Comparison of ENCODE assay signal across 1 cellular context in the genomic region with DNA sequence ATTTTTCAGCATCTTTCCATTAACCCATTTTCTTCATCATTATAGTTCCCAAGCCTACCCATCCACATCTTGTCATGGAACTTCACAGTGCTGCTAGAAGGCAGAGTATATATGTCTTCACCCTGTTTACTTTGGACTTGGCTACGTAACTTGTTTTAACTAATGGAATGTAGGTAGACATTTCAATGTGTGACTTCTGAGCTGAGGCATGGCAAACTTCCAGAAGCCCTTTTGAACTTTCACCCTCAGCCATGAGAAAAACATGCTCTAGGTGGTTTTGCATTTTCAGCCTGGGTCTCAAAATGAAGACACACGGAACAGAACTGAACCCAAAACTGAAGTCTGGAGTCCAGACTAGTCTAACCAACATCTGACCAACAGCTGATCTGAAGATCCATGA.
A peak's percentile ranks its signal among the peaks of the same experiment; 100 is the strongest.
TF ChIP-seq lines count a peak whose summit lies in the region.

No MANE protein-coding gene starts in this region.

TF ChIP-seq in HepG2, 621 proteins besides CTCF, POLR2A, EP300 and RAD21 (continued from another document):
- TF ChIP-seq, protein P1, sequence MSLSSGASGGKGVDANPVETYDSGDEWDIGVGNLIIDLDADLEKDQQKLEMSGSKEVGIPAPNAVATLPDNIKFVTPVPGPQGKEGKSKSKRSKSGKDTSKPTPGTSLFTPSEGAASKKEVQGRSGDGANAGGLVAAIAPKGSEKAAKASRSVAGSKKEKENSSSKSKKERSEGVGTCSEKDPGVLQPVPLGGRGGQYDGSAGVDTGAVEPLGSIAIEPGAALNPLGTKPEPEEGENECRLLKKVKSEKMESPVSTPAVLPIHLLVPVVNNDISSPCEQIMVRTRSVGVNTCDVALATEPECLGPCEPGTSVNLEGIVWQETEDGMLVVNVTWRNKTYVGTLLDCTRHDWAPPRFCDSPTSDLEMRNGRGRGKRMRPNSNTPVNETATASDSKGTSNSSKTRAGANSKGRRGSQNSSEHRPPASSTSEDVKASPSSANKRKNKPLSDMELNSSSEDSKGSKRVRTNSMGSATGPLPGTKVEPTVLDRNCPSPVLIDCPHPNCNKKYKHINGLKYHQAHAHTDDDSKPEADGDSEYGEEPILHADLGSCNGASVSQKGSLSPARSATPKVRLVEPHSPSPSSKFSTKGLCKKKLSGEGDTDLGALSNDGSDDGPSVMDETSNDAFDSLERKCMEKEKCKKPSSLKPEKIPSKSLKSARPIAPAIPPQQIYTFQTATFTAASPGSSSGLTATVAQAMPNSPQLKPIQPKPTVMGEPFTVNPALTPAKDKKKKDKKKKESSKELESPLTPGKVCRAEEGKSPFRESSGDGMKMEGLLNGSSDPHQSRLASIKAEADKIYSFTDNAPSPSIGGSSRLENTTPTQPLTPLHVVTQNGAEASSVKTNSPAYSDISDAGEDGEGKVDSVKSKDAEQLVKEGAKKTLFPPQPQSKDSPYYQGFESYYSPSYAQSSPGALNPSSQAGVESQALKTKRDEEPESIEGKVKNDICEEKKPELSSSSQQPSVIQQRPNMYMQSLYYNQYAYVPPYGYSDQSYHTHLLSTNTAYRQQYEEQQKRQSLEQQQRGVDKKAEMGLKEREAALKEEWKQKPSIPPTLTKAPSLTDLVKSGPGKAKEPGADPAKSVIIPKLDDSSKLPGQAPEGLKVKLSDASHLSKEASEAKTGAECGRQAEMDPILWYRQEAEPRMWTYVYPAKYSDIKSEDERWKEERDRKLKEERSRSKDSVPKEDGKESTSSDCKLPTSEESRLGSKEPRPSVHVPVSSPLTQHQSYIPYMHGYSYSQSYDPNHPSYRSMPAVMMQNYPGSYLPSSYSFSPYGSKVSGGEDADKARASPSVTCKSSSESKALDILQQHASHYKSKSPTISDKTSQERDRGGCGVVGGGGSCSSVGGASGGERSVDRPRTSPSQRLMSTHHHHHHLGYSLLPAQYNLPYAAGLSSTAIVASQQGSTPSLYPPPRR (CRISPR knock-in tag; IDR thresholded peaks at IDR 0.05; ENCODE audit: borderline replicate concordance) = peak; percentile 37; the same call in 1 of the 2 replicates
- TF ChIP-seq MEIS2 (CRISPR knock-in tag; IDR thresholded peaks at IDR 0.05) (no peak), ZKSCAN5 (CRISPR knock-in tag; IDR thresholded peaks at IDR 0.05) (no peak), ZNF713 (CRISPR knock-in tag; IDR thresholded peaks at IDR 0.05) (no peak), MAFF (IDR thresholded peaks at IDR 0.05; ENCODE audit: low read depth, low read length) (no peak), HDAC6 (IDR thresholded peaks at IDR 0.05; ENCODE audit: low read depth, low read length) (no peak), FOSL2 (CRISPR knock-in tag; IDR thresholded peaks at IDR 0.05) (no peak), RELA (CRISPR knock-in tag; IDR thresholded peaks at IDR 0.05) (no peak), TMF1 (CRISPR knock-in tag; IDR thresholded peaks at IDR 0.05; ENCODE audit: low read depth) (no peak), SIN3A (IDR thresholded peaks at IDR 0.05; ENCODE audit: borderline replicate concordance, low read depth, low read length) (no peak), PRPF4 (IDR thresholded peaks at IDR 0.05; ENCODE audit: low read depth, low read length, poor library complexity, severe bottlenecking) (no peak), MIER2 (CRISPR knock-in tag; IDR thresholded peaks at IDR 0.05) (0 out of 2 replicates have a peak, but pooled peaks have one; percentile 10), KLF13 (CRISPR knock-in tag; IDR thresholded peaks at IDR 0.05) (no peak), SNAI1 (CRISPR knock-in tag; IDR thresholded peaks at IDR 0.05; ENCODE audit: borderline replicate concordance) (no peak), ZNF20 (CRISPR knock-in tag; IDR thresholded peaks at IDR 0.05) (no peak), SP140L (CRISPR knock-in tag; IDR thresholded peaks at IDR 0.05; ENCODE audit: borderline replicate concordance) (no peak), ZNF546 (CRISPR knock-in tag; conservative IDR thresholded peaks at IDR 0.05) (no peak), RNF2 (conservative IDR thresholded peaks at IDR 0.05; ENCODE audit: low read depth) (no peak), ZNF335 (CRISPR knock-in tag; IDR thresholded peaks at IDR 0.05) (no peak), ZNF432 (CRISPR knock-in tag; IDR thresholded peaks at IDR 0.05; ENCODE audit: borderline replicate concordance) (no peak), ZNF101 (CRISPR knock-in tag; IDR thresholded peaks at IDR 0.05; ENCODE audit: borderline replicate concordance, low read depth) (no peak), ZBTB3 (CRISPR knock-in tag; IDR thresholded peaks at IDR 0.05; ENCODE audit: borderline replicate concordance, low read depth) (no peak), NBN (conservative IDR thresholded peaks at IDR 0.05) (no peak), SOX6 (IDR thresholded peaks at IDR 0.05) (no peak), SOX6 (CRISPR knock-in tag; IDR thresholded peaks at IDR 0.05) (peak; percentile 13; the same call in 1 of the 2 replicates), MEF2D (CRISPR knock-in tag; IDR thresholded peaks at IDR 0.05) (no peak), BORCS8-MEF2B (CRISPR knock-in tag; IDR thresholded peaks at IDR 0.05) (no peak), ZNF792 (CRISPR knock-in tag; IDR thresholded peaks at IDR 0.05) (no peak), MIXL1 (CRISPR knock-in tag; IDR thresholded peaks at IDR 0.05) (peak; percentile 60; the same call in 1 of the 2 replicates)
- TF ChIP-seq, protein P2, sequence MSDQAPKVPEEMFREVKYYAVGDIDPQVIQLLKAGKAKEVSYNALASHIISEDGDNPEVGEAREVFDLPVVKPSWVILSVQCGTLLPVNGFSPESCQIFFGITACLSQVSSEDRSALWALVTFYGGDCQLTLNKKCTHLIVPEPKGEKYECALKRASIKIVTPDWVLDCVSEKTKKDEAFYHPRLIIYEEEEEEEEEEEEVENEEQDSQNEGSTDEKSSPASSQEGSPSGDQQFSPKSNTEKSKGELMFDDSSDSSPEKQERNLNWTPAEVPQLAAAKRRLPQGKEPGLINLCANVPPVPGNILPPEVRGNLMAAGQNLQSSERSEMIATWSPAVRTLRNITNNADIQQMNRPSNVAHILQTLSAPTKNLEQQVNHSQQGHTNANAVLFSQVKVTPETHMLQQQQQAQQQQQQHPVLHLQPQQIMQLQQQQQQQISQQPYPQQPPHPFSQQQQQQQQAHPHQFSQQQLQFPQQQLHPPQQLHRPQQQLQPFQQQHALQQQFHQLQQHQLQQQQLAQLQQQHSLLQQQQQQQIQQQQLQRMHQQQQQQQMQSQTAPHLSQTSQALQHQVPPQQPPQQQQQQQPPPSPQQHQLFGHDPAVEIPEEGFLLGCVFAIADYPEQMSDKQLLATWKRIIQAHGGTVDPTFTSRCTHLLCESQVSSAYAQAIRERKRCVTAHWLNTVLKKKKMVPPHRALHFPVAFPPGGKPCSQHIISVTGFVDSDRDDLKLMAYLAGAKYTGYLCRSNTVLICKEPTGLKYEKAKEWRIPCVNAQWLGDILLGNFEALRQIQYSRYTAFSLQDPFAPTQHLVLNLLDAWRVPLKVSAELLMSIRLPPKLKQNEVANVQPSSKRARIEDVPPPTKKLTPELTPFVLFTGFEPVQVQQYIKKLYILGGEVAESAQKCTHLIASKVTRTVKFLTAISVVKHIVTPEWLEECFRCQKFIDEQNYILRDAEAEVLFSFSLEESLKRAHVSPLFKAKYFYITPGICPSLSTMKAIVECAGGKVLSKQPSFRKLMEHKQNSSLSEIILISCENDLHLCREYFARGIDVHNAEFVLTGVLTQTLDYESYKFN (CRISPR knock-in tag; conservative IDR thresholded peaks at IDR 0.05) = peak; percentile 76
- TF ChIP-seq, protein P3, sequence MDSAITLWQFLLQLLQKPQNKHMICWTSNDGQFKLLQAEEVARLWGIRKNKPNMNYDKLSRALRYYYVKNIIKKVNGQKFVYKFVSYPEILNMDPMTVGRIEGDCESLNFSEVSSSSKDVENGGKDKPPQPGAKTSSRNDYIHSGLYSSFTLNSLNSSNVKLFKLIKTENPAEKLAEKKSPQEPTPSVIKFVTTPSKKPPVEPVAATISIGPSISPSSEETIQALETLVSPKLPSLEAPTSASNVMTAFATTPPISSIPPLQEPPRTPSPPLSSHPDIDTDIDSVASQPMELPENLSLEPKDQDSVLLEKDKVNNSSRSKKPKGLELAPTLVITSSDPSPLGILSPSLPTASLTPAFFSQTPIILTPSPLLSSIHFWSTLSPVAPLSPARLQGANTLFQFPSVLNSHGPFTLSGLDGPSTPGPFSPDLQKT (CRISPR knock-in tag; IDR thresholded peaks at IDR 0.05; ENCODE audit: borderline replicate concordance) = no peak
- TF ChIP-seq, protein P4, sequence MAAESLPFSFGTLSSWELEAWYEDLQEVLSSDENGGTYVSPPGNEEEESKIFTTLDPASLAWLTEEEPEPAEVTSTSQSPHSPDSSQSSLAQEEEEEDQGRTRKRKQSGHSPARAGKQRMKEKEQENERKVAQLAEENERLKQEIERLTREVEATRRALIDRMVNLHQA (CRISPR knock-in tag; IDR thresholded peaks at IDR 0.05) = no peak
- TF ChIP-seq, protein P5, sequence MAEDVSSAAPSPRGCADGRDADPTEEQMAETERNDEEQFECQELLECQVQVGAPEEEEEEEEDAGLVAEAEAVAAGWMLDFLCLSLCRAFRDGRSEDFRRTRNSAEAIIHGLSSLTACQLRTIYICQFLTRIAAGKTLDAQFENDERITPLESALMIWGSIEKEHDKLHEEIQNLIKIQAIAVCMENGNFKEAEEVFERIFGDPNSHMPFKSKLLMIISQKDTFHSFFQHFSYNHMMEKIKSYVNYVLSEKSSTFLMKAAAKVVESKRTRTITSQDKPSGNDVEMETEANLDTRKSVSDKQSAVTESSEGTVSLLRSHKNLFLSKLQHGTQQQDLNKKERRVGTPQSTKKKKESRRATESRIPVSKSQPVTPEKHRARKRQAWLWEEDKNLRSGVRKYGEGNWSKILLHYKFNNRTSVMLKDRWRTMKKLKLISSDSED (CRISPR knock-in tag; IDR thresholded peaks at IDR 0.05) = no peak
- TF ChIP-seq, protein P6, sequence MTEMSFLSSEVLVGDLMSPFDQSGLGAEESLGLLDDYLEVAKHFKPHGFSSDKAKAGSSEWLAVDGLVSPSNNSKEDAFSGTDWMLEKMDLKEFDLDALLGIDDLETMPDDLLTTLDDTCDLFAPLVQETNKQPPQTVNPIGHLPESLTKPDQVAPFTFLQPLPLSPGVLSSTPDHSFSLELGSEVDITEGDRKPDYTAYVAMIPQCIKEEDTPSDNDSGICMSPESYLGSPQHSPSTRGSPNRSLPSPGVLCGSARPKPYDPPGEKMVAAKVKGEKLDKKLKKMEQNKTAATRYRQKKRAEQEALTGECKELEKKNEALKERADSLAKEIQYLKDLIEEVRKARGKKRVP (CRISPR knock-in tag; IDR thresholded peaks at IDR 0.05) = no peak
- TF ChIP-seq, protein P7, sequence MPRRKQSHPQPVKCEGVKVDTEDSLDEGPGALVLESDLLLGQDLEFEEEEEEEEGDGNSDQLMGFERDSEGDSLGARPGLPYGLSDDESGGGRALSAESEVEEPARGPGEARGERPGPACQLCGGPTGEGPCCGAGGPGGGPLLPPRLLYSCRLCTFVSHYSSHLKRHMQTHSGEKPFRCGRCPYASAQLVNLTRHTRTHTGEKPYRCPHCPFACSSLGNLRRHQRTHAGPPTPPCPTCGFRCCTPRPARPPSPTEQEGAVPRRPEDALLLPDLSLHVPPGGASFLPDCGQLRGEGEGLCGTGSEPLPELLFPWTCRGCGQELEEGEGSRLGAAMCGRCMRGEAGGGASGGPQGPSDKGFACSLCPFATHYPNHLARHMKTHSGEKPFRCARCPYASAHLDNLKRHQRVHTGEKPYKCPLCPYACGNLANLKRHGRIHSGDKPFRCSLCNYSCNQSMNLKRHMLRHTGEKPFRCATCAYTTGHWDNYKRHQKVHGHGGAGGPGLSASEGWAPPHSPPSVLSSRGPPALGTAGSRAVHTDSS (CRISPR knock-in tag; conservative IDR thresholded peaks at IDR 0.05) = no peak
- TF ChIP-seq, protein P8, sequence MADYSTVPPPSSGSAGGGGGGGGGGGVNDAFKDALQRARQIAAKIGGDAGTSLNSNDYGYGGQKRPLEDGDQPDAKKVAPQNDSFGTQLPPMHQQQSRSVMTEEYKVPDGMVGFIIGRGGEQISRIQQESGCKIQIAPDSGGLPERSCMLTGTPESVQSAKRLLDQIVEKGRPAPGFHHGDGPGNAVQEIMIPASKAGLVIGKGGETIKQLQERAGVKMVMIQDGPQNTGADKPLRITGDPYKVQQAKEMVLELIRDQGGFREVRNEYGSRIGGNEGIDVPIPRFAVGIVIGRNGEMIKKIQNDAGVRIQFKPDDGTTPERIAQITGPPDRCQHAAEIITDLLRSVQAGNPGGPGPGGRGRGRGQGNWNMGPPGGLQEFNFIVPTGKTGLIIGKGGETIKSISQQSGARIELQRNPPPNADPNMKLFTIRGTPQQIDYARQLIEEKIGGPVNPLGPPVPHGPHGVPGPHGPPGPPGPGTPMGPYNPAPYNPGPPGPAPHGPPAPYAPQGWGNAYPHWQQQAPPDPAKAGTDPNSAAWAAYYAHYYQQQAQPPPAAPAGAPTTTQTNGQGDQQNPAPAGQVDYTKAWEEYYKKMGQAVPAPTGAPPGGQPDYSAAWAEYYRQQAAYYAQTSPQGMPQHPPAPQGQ (CRISPR knock-in tag; IDR thresholded peaks at IDR 0.05; ENCODE audit: borderline replicate concordance) = no peak
- TF ChIP-seq, protein P9, sequence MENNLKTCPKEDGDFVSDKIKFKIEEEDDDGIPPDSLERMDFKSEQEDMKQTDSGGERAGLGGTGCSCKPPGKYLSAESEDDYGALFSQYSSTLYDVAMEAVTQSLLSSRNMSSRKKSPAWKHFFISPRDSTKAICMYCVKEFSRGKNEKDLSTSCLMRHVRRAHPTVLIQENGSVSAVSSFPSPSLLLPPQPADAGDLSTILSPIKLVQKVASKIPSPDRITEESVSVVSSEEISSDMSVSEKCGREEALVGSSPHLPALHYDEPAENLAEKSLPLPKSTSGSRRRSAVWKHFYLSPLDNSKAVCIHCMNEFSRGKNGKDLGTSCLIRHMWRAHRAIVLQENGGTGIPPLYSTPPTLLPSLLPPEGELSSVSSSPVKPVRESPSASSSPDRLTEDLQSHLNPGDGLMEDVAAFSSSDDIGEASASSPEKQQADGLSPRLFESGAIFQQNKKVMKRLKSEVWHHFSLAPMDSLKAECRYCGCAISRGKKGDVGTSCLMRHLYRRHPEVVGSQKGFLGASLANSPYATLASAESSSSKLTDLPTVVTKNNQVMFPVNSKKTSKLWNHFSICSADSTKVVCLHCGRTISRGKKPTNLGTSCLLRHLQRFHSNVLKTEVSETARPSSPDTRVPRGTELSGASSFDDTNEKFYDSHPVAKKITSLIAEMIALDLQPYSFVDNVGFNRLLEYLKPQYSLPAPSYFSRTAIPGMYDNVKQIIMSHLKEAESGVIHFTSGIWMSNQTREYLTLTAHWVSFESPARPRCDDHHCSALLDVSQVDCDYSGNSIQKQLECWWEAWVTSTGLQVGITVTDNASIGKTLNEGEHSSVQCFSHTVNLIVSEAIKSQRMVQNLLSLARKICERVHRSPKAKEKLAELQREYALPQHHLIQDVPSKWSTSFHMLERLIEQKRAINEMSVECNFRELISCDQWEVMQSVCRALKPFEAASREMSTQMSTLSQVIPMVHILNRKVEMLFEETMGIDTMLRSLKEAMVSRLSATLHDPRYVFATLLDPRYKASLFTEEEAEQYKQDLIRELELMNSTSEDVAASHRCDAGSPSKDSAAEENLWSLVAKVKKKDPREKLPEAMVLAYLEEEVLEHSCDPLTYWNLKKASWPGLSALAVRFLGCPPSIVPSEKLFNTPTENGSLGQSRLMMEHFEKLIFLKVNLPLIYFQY (CRISPR knock-in tag; IDR thresholded peaks at IDR 0.05; ENCODE audit: borderline replicate concordance) = no peak
